Comparison of ENCODE assay signal across 18 cellular contexts in genomic region chr18:2909431-2910140, GRCh38.
A peak's percentile ranks its signal among the peaks of the same experiment; 100 is the strongest.
DNase-seq lines count a peak whose midpoint lies in the region; ATAC-seq and TF ChIP-seq lines count a peak whose summit lies in the region.
"Had no signal": no experiment of that assay in that cellular context is flagged by ENCODE, and none has a peak within 500 bp of the region (broad histone marks: within the 10 kb centered on the region; RNA-seq: fewer than 3 reads in every experiment).

No MANE protein-coding gene starts in this region.

- DNase-seq in stimulated activated naive CD8-positive, alpha-beta T cell treated with anti-CD3 and anti-CD28 coated beads, Interleukin-15, amount 100 ng/mL, for 72 hours: no peak
- DNase-seq in stimulated activated naive CD8-positive, alpha-beta T cell treated with anti-CD3 and anti-CD28 coated beads, Interleukin-15, Interleukin-2, amounts not matched to agents 100 U/mL and 50 U/mL, for 24 hours: no peak
- no peak for DNase-seq in activated naive CD8-positive, alpha-beta T cell treated with anti-CD3 and anti-CD28 coated beads, Interleukin-2, amount 10 ng/mL, durations not matched to agents 7 days and 5 days
- no peak for DNase-seq in neural crest cell (ENCODE audit: low read depth, low spot score)
- no peak for DNase-seq in occipital lobe (lab: John Stamatoyannopoulos, UW)
- DNase-seq in ovary: no peak
- DNase-seq in GDM1 (lab: John Stamatoyannopoulos, UW): no peak
- DNase-seq: activated CD4-positive, alpha-beta T cell treated with anti-CD3 and anti-CD28 coated beads for 48 hours; anterior cingulate cortex; HFFc6; hypothalamus; mesendoderm; MV-4-11; NCI-H2029 treated with DMSO at 0.1 percent for 48 hours; RPMI8226 had no signal

- H3K36me3 ChIP-seq in ovary: no peaks in the 10 kb centered on the region

- H3K4me1 Mint-ChIP-seq in stimulated activated naive CD8-positive, alpha-beta T cell treated with anti-CD3 and anti-CD28 coated beads, Interleukin-15, amount 100 ng/mL, for 72 hours: peaks cover 34% of the 10 kb centered on the region
- H3K4me1 Mint-ChIP-seq in activated naive CD8-positive, alpha-beta T cell treated with anti-CD3 and anti-CD28 coated beads, Interleukin-2, amount 10 ng/mL, durations not matched to agents 7 days and 5 days: peaks cover 23% of the 10 kb centered on the region
- H3K4me1 Mint-ChIP-seq in neural crest cell: peaks cover 16% of the 10 kb centered on the region

- no peaks in the 10 kb centered on the region for H3K9me3 ChIP-seq in ovary
- H3K9me3 ChIP-seq: neutrophil had no signal

- no peak for TF ChIP-seq POLR2A in ovary (IDR thresholded peaks at IDR 0.05)

- TF ChIP-seq EP300 in ovary (IDR thresholded peaks at IDR 0.05): no peak

- no peak for ATAC-seq in stimulated activated naive CD8-positive, alpha-beta T cell treated with anti-CD3 and anti-CD28 coated beads, Interleukin-15, amount 100 ng/mL, for 72 hours
- ATAC-seq in stimulated activated naive CD8-positive, alpha-beta T cell treated with anti-CD3 and anti-CD28 coated beads, Interleukin-15, Interleukin-2, amounts not matched to agents 100 U/mL and 50 U/mL, for 24 hours: no peak
- ATAC-seq in activated naive CD8-positive, alpha-beta T cell treated with anti-CD3 and anti-CD28 coated beads, Interleukin-2, amount 10 ng/mL, durations not matched to agents 7 days and 5 days (ENCODE audit: low read depth): no peak
- ATAC-seq in HG02870 (IDR thresholded peaks at IDR 0.05; ENCODE audit: unreplicated experiment): no peak

- H3K27ac ChIP-seq in ovary: no peak overlapping the region
- H3K27ac ChIP-seq: neutrophil had no signal

- H3K9me3 Mint-ChIP-seq in stimulated activated naive CD8-positive, alpha-beta T cell treated with anti-CD3 and anti-CD28 coated beads, Interleukin-15, amount 100 ng/mL, for 72 hours: no peaks in the 10 kb centered on the region
- H3K9me3 Mint-ChIP-seq in activated naive CD8-positive, alpha-beta T cell treated with anti-CD3 and anti-CD28 coated beads, Interleukin-2, amount 10 ng/mL, durations not matched to agents 7 days and 5 days: no peaks in the 10 kb centered on the region
- H3K9me3 Mint-ChIP-seq in neural crest cell: no peaks in the 10 kb centered on the region
- H3K9me3 Mint-ChIP-seq: HFFc6; stimulated activated naive CD8-positive, alpha-beta T cell treated with anti-CD3 and anti-CD28 coated beads, Interleukin-15, Interleukin-2, amounts not matched to agents 100 ng/mL and 50 ng/mL, for 24 hours had no signal

- 72 to 84% (median 79%) methylated on average over 22 of the region's 22 CpGs for WGBS in ovary, 3 donors

- no peak overlapping the region for H3K4me3 Mint-ChIP-seq in stimulated activated naive CD8-positive, alpha-beta T cell treated with anti-CD3 and anti-CD28 coated beads, Interleukin-15, amount 100 ng/mL, for 72 hours
- no peak overlapping the region for H3K4me3 Mint-ChIP-seq in activated naive CD8-positive, alpha-beta T cell treated with anti-CD3 and anti-CD28 coated beads, Interleukin-2, amount 10 ng/mL, durations not matched to agents 7 days and 5 days
- peak overlapping the region; percentile 56 for H3K4me3 Mint-ChIP-seq in neural crest cell
- H3K4me3 Mint-ChIP-seq: HFFc6 had no signal

- H3K27me3 ChIP-seq in ovary: no peaks in the 10 kb centered on the region

- no peaks in the 10 kb centered on the region for H3K27me3 Mint-ChIP-seq in stimulated activated naive CD8-positive, alpha-beta T cell treated with anti-CD3 and anti-CD28 coated beads, Interleukin-15, amount 100 ng/mL, for 72 hours
- no peaks in the 10 kb centered on the region for H3K27me3 Mint-ChIP-seq in activated naive CD8-positive, alpha-beta T cell treated with anti-CD3 and anti-CD28 coated beads, Interleukin-2, amount 10 ng/mL, durations not matched to agents 7 days and 5 days
- peaks cover 15% of the 10 kb centered on the region for H3K27me3 Mint-ChIP-seq in neural crest cell (ENCODE audit: low read depth)
- H3K27me3 Mint-ChIP-seq: stimulated activated naive CD8-positive, alpha-beta T cell treated with anti-CD3 and anti-CD28 coated beads, Interleukin-15, Interleukin-2, amounts not matched to agents 100 ng/mL and 50 ng/mL, for 24 hours had no signal

- POLR2A ChIA-PET in activated naive CD8-positive, alpha-beta T cell treated with anti-CD3 and anti-CD28 coated beads, Interleukin-2, amount 10 ng/mL, durations not matched to agents 7 days and 5 days (lab: Charles Lee): interaction anchor here (1.0 kb wide), 1 partner anchor 9 kb away, joined by 3 read pairs; no protein-coding TSS in a partner anchor

- H3K27ac Mint-ChIP-seq in stimulated activated naive CD8-positive, alpha-beta T cell treated with anti-CD3 and anti-CD28 coated beads, Interleukin-15, amount 100 ng/mL, for 72 hours: peak overlapping the region; percentile 40 to 89
- peak overlapping the region; percentile 74 for H3K27ac Mint-ChIP-seq in activated naive CD8-positive, alpha-beta T cell treated with anti-CD3 and anti-CD28 coated beads, Interleukin-2, amount 10 ng/mL, durations not matched to agents 7 days and 5 days
- no peak overlapping the region for H3K27ac Mint-ChIP-seq in neural crest cell (ENCODE audit: unreplicated experiment)
- H3K27ac Mint-ChIP-seq: HFFc6; stimulated activated naive CD8-positive, alpha-beta T cell treated with anti-CD3 and anti-CD28 coated beads, Interleukin-15, Interleukin-2, amounts not matched to agents 100 ng/mL and 50 ng/mL, for 24 hours had no signal

- peaks cover 15% of the 10 kb centered on the region for H3K4me1 ChIP-seq in ovary (ENCODE audit: insufficient read depth)

- H3K36me3 Mint-ChIP-seq in activated naive CD8-positive, alpha-beta T cell treated with anti-CD3 and anti-CD28 coated beads, Interleukin-2, amount 10 ng/mL, durations not matched to agents 7 days and 5 days: peaks cover 11% of the 10 kb centered on the region
- peaks cover 11% of the 10 kb centered on the region for H3K36me3 Mint-ChIP-seq in neural crest cell (ENCODE audit: low read depth)

- TF ChIP-seq CTCF in neural crest cell (conservative IDR thresholded peaks at IDR 0.05) (no peak), ovary (IDR thresholded peaks at IDR 0.05) (no peak)

- no peak overlapping the region for H3K4me3 ChIP-seq in ovary

- intact Hi-C loops in ovary (cut with DNase I): loop anchor here in 1 of 4 donors (10.0 kb wide), 2 partner anchors 55 to 145 kb away; no protein-coding TSS in a partner anchor
